In the genomic region with DNA sequence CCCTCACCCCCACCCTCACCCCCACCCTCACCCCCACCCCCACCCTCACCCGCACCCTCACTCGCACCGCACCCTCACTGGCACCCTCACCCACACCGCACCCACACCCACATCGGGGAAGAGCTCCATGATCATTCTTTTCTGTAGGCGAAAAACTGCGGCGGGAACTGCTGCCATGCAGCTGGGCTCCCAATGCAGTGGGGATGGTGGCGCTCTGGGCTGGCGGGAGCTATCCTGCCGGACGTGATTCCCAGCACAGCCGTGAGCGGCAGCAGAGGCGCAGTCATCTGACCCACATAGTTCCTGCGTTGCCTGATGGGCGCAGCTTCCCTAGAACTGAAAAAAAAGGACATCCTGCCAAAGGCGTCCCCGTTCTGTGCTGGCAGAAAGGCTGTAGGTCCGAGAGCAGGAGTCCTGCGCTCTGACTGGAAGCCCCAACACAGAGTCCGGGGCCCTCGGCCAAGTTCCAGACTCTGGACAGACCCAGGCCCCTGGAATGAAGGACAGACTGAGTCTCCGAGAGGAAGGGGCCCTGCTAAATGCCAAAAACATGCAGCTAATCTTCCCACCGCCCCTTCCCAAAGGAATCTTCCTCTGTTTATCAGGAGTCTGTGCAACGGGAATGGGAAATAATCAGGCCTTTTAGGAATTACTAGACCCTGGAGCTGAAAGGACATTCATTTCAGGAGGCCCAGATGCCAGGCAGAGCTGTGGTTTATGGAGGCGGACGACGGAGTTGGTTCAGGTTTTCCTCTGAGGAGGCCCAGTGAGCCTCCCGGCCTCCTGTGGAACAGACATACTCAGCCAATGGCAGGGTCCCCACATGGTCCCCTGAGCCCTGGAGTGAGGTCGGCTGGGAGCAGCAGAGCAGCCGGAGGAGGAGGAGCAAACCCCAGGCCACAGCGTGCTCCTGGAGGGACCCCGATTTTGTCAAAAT, we compare ENCODE assay signal across 9 cellular contexts. TPM values are rescaled to one million over a fixed set of nuclear protein-coding genes. Genes with fewer than 3 reads are reported as not detected.
A peak's percentile ranks its signal among the peaks of the same experiment; 100 is the strongest.
DNase-seq lines count a peak whose midpoint lies in the region; ATAC-seq and TF ChIP-seq lines count a peak whose summit lies in the region.
"Had no signal": no experiment of that assay in that cellular context is flagged by ENCODE, and none has a peak within 500 bp of the region (broad histone marks: within the 10 kb centered on the region; RNA-seq: fewer than 3 reads in every experiment).

No MANE protein-coding gene starts in this region.

- no peaks in the 10 kb centered on the region for H3K9me3 ChIP-seq in BLaER1 treated with 17β-estradiol and CSF1 and Interleukin-3, amounts not matched to agents 10 nM and 100 nM (replicated peaks in 1 of 11)
- H3K9me3 ChIP-seq in HUES64 (ENCODE audit: insufficient read depth, low read depth, low read length) (no peaks in the 10 kb centered on the region), Panc1 (ENCODE audit: control insufficient read depth, insufficient read depth, low read depth, low read length) (no peaks in the 10 kb centered on the region), testis (no peaks in the 10 kb centered on the region)

- DNase-seq in Panc1 (ENCODE audit: low read depth, low spot score), result no peak
- peak; percentile 88 to 92 for DNase-seq in dermis microvascular lymphatic vessel endothelial cell (ENCODE audit: low read depth in 2 of 2)
- peak; percentile 88 to 94 for DNase-seq in lung microvascular endothelial cell (ENCODE audit: low read depth in 2 of 2)
- peak; percentile 83 for DNase-seq in testis
- no peak for DNase-seq in activated gamma-delta T cell (lab: John Stamatoyannopoulos, UW)
- no peak for DNase-seq in GM20000 (ENCODE audit: low spot score)

- H3K27ac ChIP-seq in BLaER1 treated with 17β-estradiol and CSF1 and Interleukin-3, amounts not matched to agents 10 nM and 100 nM, result peak overlapping the region; percentile 1 to 75 (median 54); a peak in 19 of 22 replicates
- H3K27ac ChIP-seq in HUES64 (ENCODE audit: low read depth, low read length), result peak overlapping the region; percentile 22; the same call in 1 of the 2 replicates
- peak overlapping the region; percentile 98 for H3K27ac ChIP-seq in Panc1 (ENCODE audit: low read length)
- H3K27ac ChIP-seq in testis, result peak overlapping the region; percentile 53 to 85

- H4K20me1 ChIP-seq in BLaER1 treated with 17β-estradiol and CSF1 and Interleukin-3, amounts not matched to agents 10 nM and 100 nM, result peaks cover 0 to 43% (median 28%) of the 10 kb centered on the region in 11 experiments; a peak in 13 of 22 replicates

- POLR2A ChIA-PET in Panc1 (lab: Charles Lee), result no interaction called here

- in situ Hi-C loops in Panc1 (cut with HindIII; ENCODE audit: low pct_unique_long_range_greater_than_20kb, low sequenced_read_pairs), result no loop called here

- no peak for TF ChIP-seq POLR2A in testis (IDR thresholded peaks at IDR 0.05)

- WGBS in HUES64, result 39% methylated on average over 34 of the region's 34 CpGs
- WGBS in testis, 2 donors, result 45 to 47% methylated on average over 19 to 34 of the region's 34 CpGs

- H3K9ac ChIP-seq in BLaER1 treated with 17β-estradiol and CSF1 and Interleukin-3, amounts not matched to agents 10 nM and 100 nM, result peak overlapping the region in 8 of 11 experiments; percentile 31 to 69 (median 62); a peak in 13 of 22 replicates
- H3K9ac ChIP-seq in HUES64 (ENCODE audit: low read depth, low read length), result 0 out of 2 replicates have a peak overlapping the region, but pooled peaks have one; percentile 43

- BruUV-seq in Panc1 (replicated peaks; lab: Mats Ljungman, UMichigan), result no TSS peak

- H3K4me1 ChIP-seq in BLaER1 treated with 17β-estradiol and CSF1 and Interleukin-3, amounts not matched to agents 10 nM and 100 nM, result peaks cover 59 to 88% (median 71%) of the 10 kb centered on the region in 10 experiments
- peaks cover 15% of the 10 kb centered on the region for H3K4me1 ChIP-seq in HUES64 (ENCODE audit: insufficient read depth, low read length)
- H3K4me1 ChIP-seq in Panc1 (ENCODE audit: control insufficient read depth, insufficient read depth, low read length), result peaks cover 45% of the 10 kb centered on the region
- H3K4me1 ChIP-seq in testis, result peaks cover 22% of the 10 kb centered on the region

- peaks cover 4 to 18% (median 17%) of the 10 kb centered on the region in 11 experiments; a peak in 19 of 22 replicates for H3K36me3 ChIP-seq in BLaER1 treated with 17β-estradiol and CSF1 and Interleukin-3, amounts not matched to agents 10 nM and 100 nM
- H3K36me3 ChIP-seq in HUES64 (ENCODE audit: insufficient read depth, low read length) (no peaks in the 10 kb centered on the region), Panc1 (ENCODE audit: control insufficient read depth, insufficient read depth, low read length) (no peaks in the 10 kb centered on the region), testis (ENCODE audit: low read depth, missing control alignments) (no peaks in the 10 kb centered on the region)

- intact Hi-C loops in Panc1 (cut with micrococcal nuclease; ENCODE audit: unreplicated experiment) (no loop called here), testis (cut with DNase I; ENCODE audit: low total_unique reads) (no loop called here)

- ATAC-seq in Panc1, result peak; percentile 85

- H3K4me3 ChIP-seq in BLaER1 treated with 17β-estradiol and CSF1 and Interleukin-3, amounts not matched to agents 10 nM and 100 nM, result peak overlapping the region in 1 of 10 experiments; percentile 50; a peak in 1 of 20 replicates
- H3K4me3 ChIP-seq in HUES64 (ENCODE audit: low read length) (no peak overlapping the region), Panc1 (ENCODE audit: low read depth in 2 of 2, low read length in 2 of 2) (peak overlapping the region in 1 of 2 experiments; percentile 11; a peak in 1 of 4 replicates), testis (no peak overlapping the region)

- CTCF ChIA-PET in Panc1 (lab: Charles Lee), result interaction anchor here (1.3 kb wide), 1 partner anchor 12 kb away, joined by 3 read pairs; no protein-coding TSS in a partner anchor

- no peaks in the 10 kb centered on the region for H3K27me3 ChIP-seq in BLaER1 treated with 17β-estradiol and CSF1 and Interleukin-3, amounts not matched to agents 10 nM and 100 nM
- peaks cover 5% of the 10 kb centered on the region; the same call in 1 of the 2 replicates for H3K27me3 ChIP-seq in HUES64 (ENCODE audit: insufficient read depth, low read length)
- H3K27me3 ChIP-seq in Panc1 (ENCODE audit: control insufficient read depth, insufficient read depth, low read length), result no peaks in the 10 kb centered on the region
- no peaks in the 10 kb centered on the region for H3K27me3 ChIP-seq in testis

- TF ChIP-seq CTCF in Panc1 (IDR thresholded peaks at IDR 0.05) (no peak; the same call in 1 of the 2 replicates), testis (IDR thresholded peaks at IDR 0.05) (peak; percentile 18 to 31 (median 30)), GM20000 (IDR thresholded peaks at IDR 0.05; ENCODE audit: extremely low read depth, missing control alignments) (no peak)

- peak overlapping the region; percentile 85 to 98 (median 95) for H3K4me2 ChIP-seq in BLaER1 treated with 17β-estradiol and CSF1 and Interleukin-3, amounts not matched to agents 10 nM and 100 nM

RNA-seq across cellular contexts. Expression of a gene that starts 14.1 kb away (rescaled TPM):
- polyA plus RNA-seq in HUES64 (2013, experiment 1 of 2), result 10.8 TPM
- 16.0 TPM for polyA plus RNA-seq in HUES64 (2013, experiment 2 of 2)
- total RNA-seq in Panc1 (2021; ENCODE audit: unreplicated experiment) (23.8 TPM), dermis microvascular lymphatic vessel endothelial cell (9.5 and 10.1 TPM in 2 replicates), lung microvascular endothelial cell (7.2 and 11.7 TPM in 2 replicates), testis (10 to 100 TPM; 66.4 to 85.3 TPM)
- polyA plus RNA-seq in Panc1 (2012; ENCODE audit: insufficient read length), result 22.3 TPM
- polyA plus RNA-seq in testis (ENCODE audit: insufficient read depth, low read depth, low replicate concordance), result 184 TPM

RNA-seq across cellular contexts. Expression of a gene that starts 50.6 kb away (rescaled TPM):
- 42.2 TPM for polyA plus RNA-seq in HUES64 (2013, experiment 1 of 2)
- polyA plus RNA-seq in HUES64 (2013, experiment 2 of 2), result 44.1 TPM
- 57.3 TPM for total RNA-seq in Panc1 (2021; ENCODE audit: unreplicated experiment)
- 33.9 TPM for polyA plus RNA-seq in Panc1 (2012; ENCODE audit: insufficient read length)
- total RNA-seq in dermis microvascular lymphatic vessel endothelial cell, result 20.4 and 29.5 TPM in 2 replicates
- total RNA-seq in lung microvascular endothelial cell, result 17.2 and 24.8 TPM in 2 replicates
- total RNA-seq in testis, result 10 to 100 TPM; 98.6 to 99.7 TPM
- polyA plus RNA-seq in testis (ENCODE audit: insufficient read depth, low read depth, low replicate concordance), result 50.5 TPM

RNA-seq across cellular contexts. Expression of a gene that starts 58.8 kb away (rescaled TPM):
- polyA plus RNA-seq in HUES64 (2013, experiment 1 of 2), result 37.3 TPM
- 34.6 TPM for polyA plus RNA-seq in HUES64 (2013, experiment 2 of 2)
- total RNA-seq in Panc1 (2021; ENCODE audit: unreplicated experiment) (46.6 TPM), dermis microvascular lymphatic vessel endothelial cell (0.38 and 1.0 TPM in 2 replicates), lung microvascular endothelial cell (0.44 and 0.99 TPM in 2 replicates), testis (10 to 100 TPM; 19.1 to 50.6 TPM)
- polyA plus RNA-seq in Panc1 (2012; ENCODE audit: insufficient read length), result 53.7 TPM
- 21.3 TPM for polyA plus RNA-seq in testis (ENCODE audit: insufficient read depth, low read depth, low replicate concordance)
- total RNA-seq: mononuclear cell had no signal

Comparison
In these comparisons a context has a peak if more than half of its experiments do, and no peak if none do; other contexts are left out.
1. H3K27ac ChIP-seq: peak in every context shown above with its lines; median percentile 98 in Panc1; 69 in testis; 54 in BLaER1 treated with 17β-estradiol and CSF1 and Interleukin-3, amounts not matched to agents 10 nM and 100 nM; 22 in HUES64.
2. DNase-seq: peak in dermis microvascular lymphatic vessel endothelial cell (2 of 2), lung microvascular endothelial cell (2 of 2) and testis (single experiment); none in Panc1 (single experiment), activated gamma-delta T cell (single experiment) and GM20000 (single experiment).
3. CTCF ChIP-seq: peak in testis (3 of 3); none in Panc1 (single experiment) and GM20000 (single experiment).